29 cellular contexts compared by ENCODE assay signal in genomic region chr5:57741326-57741725, GRCh38.
"Had no signal": no experiment of that assay in that cellular context is flagged by ENCODE, and none has a peak within 500 bp of the region (broad histone marks: within the 10 kb centered on the region; RNA-seq: fewer than 3 reads in every experiment).

No MANE protein-coding gene starts in this region.

- H3K9me3 ChIP-seq: colonic mucosa, esophagus muscularis mucosa, heart right ventricle, right atrium auricular region, stomach, thyroid gland, upper lobe of left lung, vagina had no signal

- H3K27ac ChIP-seq: cardiac muscle cell, colonic mucosa, esophagus muscularis mucosa, heart right ventricle, right atrium auricular region, stomach, thyroid gland, upper lobe of left lung, vagina, WERI-Rb-1 had no signal

- H3K27me3 Mint-ChIP-seq: activated naive CD8-positive, alpha-beta T cell; effector memory CD8-positive, alpha-beta T cell; stimulated activated naive B cell treated with anti-CD40 and anti-IgM and Interleukin-4, amounts not matched to agents 10 μg/mL and 1 μg/mL and 100 μg/mL, for 72 hours had no signal

- H3K27me3 ChIP-seq: cardiac muscle cell, colonic mucosa, esophagus muscularis mucosa, heart right ventricle, right atrium auricular region, stomach, thyroid gland, upper lobe of left lung, vagina had no signal

- ATAC-seq: activated CD4-positive, CD25-positive, alpha-beta regulatory T cell treated with anti-CD3 and anti-CD28 coated beads, Interleukin-2, amount 50 U/mL, for 24 hours; effector memory CD8-positive, alpha-beta T cell; heart right ventricle; left ventricle myocardium superior; stimulated activated naive B cell treated with anti-CD40 and anti-IgM and Interleukin-4, amounts not matched to agents 10 μg/mL and 1 μg/mL and 100 μg/mL, for 72 hours had no signal

- H3K4me1 ChIP-seq: colonic mucosa, esophagus muscularis mucosa, stomach, thyroid gland, upper lobe of left lung had no signal

- H3K4me3 ChIP-seq: cardiac muscle cell, colonic mucosa, esophagus muscularis mucosa, heart right ventricle, right atrium auricular region, smooth muscle cell, stomach, thyroid gland, upper lobe of left lung, vagina had no signal

- H3K4me3 Mint-ChIP-seq: activated naive CD8-positive, alpha-beta T cell; effector memory CD8-positive, alpha-beta T cell; stimulated activated naive B cell treated with anti-CD40 and anti-IgM and Interleukin-4, amounts not matched to agents 10 μg/mL and 1 μg/mL and 100 μg/mL, for 72 hours; T-helper 1 cell treated with Interleukin-12 subunit alpha and Interleukin-12 subunit beta and Interleukin-4 antibody, amounts not matched to agents 30 μg/mL and 1 μg/mL, for 36 hours had no signal

- H3K36me3 Mint-ChIP-seq: activated naive CD8-positive, alpha-beta T cell; stimulated activated naive B cell treated with anti-CD40 and anti-IgM and Interleukin-4, amounts not matched to agents 10 μg/mL and 1 μg/mL and 100 μg/mL, for 72 hours had no signal

- DNase-seq: activated CD4-positive, alpha-beta T cell treated with anti-CD3 and anti-CD28 coated beads for 48 hours; activated CD4-positive, alpha-beta T cell treated with anti-CD3 and anti-CD28 coated beads, Interleukin-2, amount 50 U/mL, for 48 hours; activated CD8-positive, alpha-beta memory T cell treated with anti-CD3 and anti-CD28 coated beads for 24 hours; activated effector memory CD4-positive, alpha-beta T cell treated with Interleukin-2 at 50 U/mL for 16 hours; activated naive CD4-positive, alpha-beta T cell treated with Interleukin-2 at 50 U/mL for 16 hours; anterior cingulate cortex; cerebellar nuclear complex; colonic mucosa; effector memory CD8-positive, alpha-beta T cell; foreskin melanocyte; heart right ventricle; left ventricle myocardium superior; mammary epithelial cell; stimulated activated CD4-positive, alpha-beta T cell treated with anti-CD3 and anti-CD28 coated beads, Interleukin-1b, Interleukin-23, amount 100 ng/mL, for 48 hours; stimulated activated CD4-positive, alpha-beta T cell treated with anti-CD3 and anti-CD28 coated beads, Interleukin-4, amount 100 ng/mL, for 4 hours; stimulated activated naive B cell treated with anti-CD40 and anti-IgM and Interleukin-4, amounts not matched to agents 10 μg/mL and 1 μg/mL and 100 μg/mL, for 72 hours; stomach; T-helper 9 cell; thyroid gland; upper lobe of left lung; WERI-Rb-1 had no signal

- H3K36me3 ChIP-seq: cardiac muscle cell, colonic mucosa, esophagus muscularis mucosa, heart right ventricle, right atrium auricular region, stomach, thyroid gland, upper lobe of left lung, vagina, WERI-Rb-1 had no signal

- H3K9me3 Mint-ChIP-seq: effector memory CD8-positive, alpha-beta T cell; stimulated activated naive B cell treated with anti-CD40 and anti-IgM and Interleukin-4, amounts not matched to agents 10 μg/mL and 1 μg/mL and 100 μg/mL, for 72 hours; T-helper 1 cell treated with Interleukin-12 subunit alpha and Interleukin-12 subunit beta and Interleukin-4 antibody, amounts not matched to agents 30 μg/mL and 1 μg/mL, for 36 hours had no signal

- H3K4me1 Mint-ChIP-seq: stimulated activated naive B cell treated with anti-CD40 and anti-IgM and Interleukin-4, amounts not matched to agents 10 μg/mL and 1 μg/mL and 100 μg/mL, for 72 hours had no signal

- H3K27ac Mint-ChIP-seq: activated naive CD8-positive, alpha-beta T cell; effector memory CD8-positive, alpha-beta T cell; stimulated activated naive B cell treated with anti-CD40 and anti-IgM and Interleukin-4, amounts not matched to agents 10 μg/mL and 1 μg/mL and 100 μg/mL, for 72 hours; T-helper 1 cell treated with Interleukin-12 subunit alpha and Interleukin-12 subunit beta and Interleukin-4 antibody, amounts not matched to agents 30 μg/mL and 1 μg/mL, for 36 hours had no signal
